ENCODE assay signal across 9 cellular contexts in the genomic region with DNA sequence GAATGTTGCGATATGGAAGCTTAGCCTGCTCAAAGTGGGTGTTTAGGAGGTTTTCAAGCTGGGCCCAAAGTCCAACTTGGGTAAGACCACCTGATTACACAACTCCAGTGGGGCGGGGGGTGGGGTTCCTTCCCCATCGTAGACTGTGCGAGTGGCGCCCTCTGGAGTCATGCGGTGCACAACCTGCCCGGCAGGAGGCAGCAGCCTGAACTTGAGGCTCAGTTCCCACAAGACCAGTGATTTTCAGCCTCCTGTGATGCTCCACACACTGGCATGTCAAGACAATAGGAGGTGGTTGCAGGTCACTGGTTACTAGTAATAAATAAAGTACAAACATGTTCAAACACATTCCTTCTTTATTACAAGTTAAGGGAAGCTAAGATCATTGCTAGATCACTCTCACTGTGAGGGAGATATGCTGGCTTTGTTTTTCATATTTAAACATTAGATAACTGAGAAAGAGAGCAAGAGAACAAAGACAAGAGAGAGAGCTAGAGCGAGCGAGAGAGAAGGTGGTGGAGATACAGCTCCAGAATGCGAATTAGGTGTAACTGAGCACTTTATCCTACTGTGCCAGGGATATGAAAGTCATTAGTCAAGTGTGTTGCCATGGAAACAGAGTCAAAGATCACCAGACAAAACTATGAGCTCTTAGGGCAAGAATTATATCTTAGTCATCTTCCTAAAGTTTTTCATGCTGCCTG.
DNase-seq lines count a peak whose midpoint lies in the region; ATAC-seq and TF ChIP-seq lines count a peak whose summit lies in the region.
"Had no signal": no experiment of that assay in that cellular context is flagged by ENCODE, and none has a peak within 500 bp of the region (broad histone marks: within the 10 kb centered on the region; RNA-seq: fewer than 3 reads in every experiment).

No MANE protein-coding gene starts in this region.

- no peaks in the 10 kb centered on the region for H3K27me3 Mint-ChIP-seq in stimulated activated naive CD8-positive, alpha-beta T cell treated with anti-CD3 and anti-CD28 coated beads, Interleukin-15, amount 100 ng/mL, for 72 hours

- no peak overlapping the region for H3K27ac Mint-ChIP-seq in stimulated activated naive CD8-positive, alpha-beta T cell treated with anti-CD3 and anti-CD28 coated beads, Interleukin-15, amount 100 ng/mL, for 72 hours

- no peak overlapping the region for H3K27ac ChIP-seq in upper lobe of right lung

- H3K4me3 Mint-ChIP-seq in stimulated activated naive CD8-positive, alpha-beta T cell treated with anti-CD3 and anti-CD28 coated beads, Interleukin-15, amount 100 ng/mL, for 72 hours = no peak overlapping the region

- H3K4me1 Mint-ChIP-seq in stimulated activated naive CD8-positive, alpha-beta T cell treated with anti-CD3 and anti-CD28 coated beads, Interleukin-15, amount 100 ng/mL, for 72 hours = no peaks in the 10 kb centered on the region

- TF ChIP-seq CTCF in upper lobe of right lung (IDR thresholded peaks at IDR 0.05) = no peak

- no peaks in the 10 kb centered on the region for H3K9me3 ChIP-seq in NT2/D1 (ENCODE audit: insufficient read depth, low read length)
- no peaks in the 10 kb centered on the region for H3K9me3 ChIP-seq in upper lobe of right lung
- H3K9me3 ChIP-seq: thoracic aorta had no signal

- H3K4me3 ChIP-seq in NT2/D1 (ENCODE audit: insufficient read length, low read depth) (no peak overlapping the region), upper lobe of right lung (no peak overlapping the region)
- H3K4me3 ChIP-seq: thoracic aorta had no signal

- no peaks in the 10 kb centered on the region for H3K36me3 ChIP-seq in NT2/D1 (ENCODE audit: insufficient read depth, insufficient read length, low read length)
- H3K36me3 ChIP-seq in upper lobe of right lung = no peaks in the 10 kb centered on the region
- H3K36me3 ChIP-seq: thoracic aorta had no signal

- peak; percentile 19 for DNase-seq in stimulated activated naive CD8-positive, alpha-beta T cell treated with anti-CD3 and anti-CD28 coated beads, Interleukin-15, Interleukin-2, amounts not matched to agents 100 U/mL and 50 U/mL, for 24 hours
- no peak for DNase-seq in stimulated activated naive CD8-positive, alpha-beta T cell treated with anti-CD3 and anti-CD28 coated beads, Interleukin-15, amount 100 ng/mL, for 72 hours
- DNase-seq in NT2/D1 (ENCODE audit: low read depth, low spot score) (peak; percentile 43), fibroblast of the conjunctiva (ENCODE audit: low read depth) (peak; percentile 88), upper lobe of right lung (no peak), posterior vena cava (ENCODE audit: low spot score) (no peak)

- H3K4me1 ChIP-seq in NT2/D1 (ENCODE audit: insufficient read depth, insufficient read length) (no peaks in the 10 kb centered on the region), upper lobe of right lung (peaks cover 19% of the 10 kb centered on the region)

- ATAC-seq in stimulated activated naive CD8-positive, alpha-beta T cell treated with anti-CD3 and anti-CD28 coated beads, Interleukin-15, Interleukin-2, amounts not matched to agents 100 U/mL and 50 U/mL, for 24 hours = no peak
- ATAC-seq in stimulated activated naive CD8-positive, alpha-beta T cell treated with anti-CD3 and anti-CD28 coated beads, Interleukin-15, amount 100 ng/mL, for 72 hours = no peak
- ATAC-seq in upper lobe of right lung = peak; percentile 25
- no peak for ATAC-seq in GM18861 (IDR thresholded peaks at IDR 0.05; ENCODE audit: unreplicated experiment)
- ATAC-seq in HG03378 (IDR thresholded peaks at IDR 0.05; ENCODE audit: unreplicated experiment) = no peak

- H3K9ac ChIP-seq in NT2/D1 (ENCODE audit: insufficient read length, low read depth) = no peak overlapping the region

- H3K27me3 ChIP-seq in NT2/D1 (ENCODE audit: insufficient read depth, insufficient read length) (no peaks in the 10 kb centered on the region), upper lobe of right lung (no peaks in the 10 kb centered on the region)

- H3K9me3 Mint-ChIP-seq in stimulated activated naive CD8-positive, alpha-beta T cell treated with anti-CD3 and anti-CD28 coated beads, Interleukin-15, amount 100 ng/mL, for 72 hours = peaks cover 0 to 7% of the 10 kb centered on the region in 2 donors

- intact Hi-C loops in upper lobe of right lung (cut with DNase I) (no loop called here), posterior vena cava (cut with DNase I) (no loop called here)

Comparison
In these comparisons a context has a peak if more than half of its experiments do, and no peak if none do; other contexts are left out.
1. DNase-seq: peak in stimulated activated naive CD8-positive, alpha-beta T cell treated with anti-CD3 and anti-CD28 coated beads, Interleukin-15, Interleukin-2, amounts not matched to agents 100 U/mL and 50 U/mL, for 24 hours (single experiment), NT2/D1 (single experiment) and fibroblast of the conjunctiva (single experiment); none in stimulated activated naive CD8-positive, alpha-beta T cell treated with anti-CD3 and anti-CD28 coated beads, Interleukin-15, amount 100 ng/mL, for 72 hours (0 of 2), upper lobe of right lung (single experiment) and posterior vena cava (single experiment).